In the genomic region with DNA sequence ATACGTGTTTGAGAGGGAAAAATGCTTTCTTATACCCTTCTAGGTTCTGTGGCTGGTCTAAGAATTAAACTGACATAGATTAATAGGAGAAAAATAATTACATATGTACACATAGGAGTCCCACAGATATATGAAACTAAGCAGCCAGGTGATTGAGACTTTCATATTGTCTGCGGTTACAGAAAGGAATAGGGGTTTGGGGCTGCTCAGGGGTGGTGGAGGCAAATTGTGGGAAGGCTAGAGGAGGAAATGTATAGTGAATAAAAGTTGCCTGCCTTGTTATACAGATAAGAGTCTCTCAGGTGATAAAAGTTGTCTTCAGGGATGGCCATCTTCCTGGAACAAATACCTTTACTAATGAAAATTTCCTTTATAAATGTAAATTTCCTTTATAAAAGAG, we compare ENCODE assay signal across 26 cellular contexts.
"Had no signal": no experiment of that assay in that cellular context is flagged by ENCODE, and none has a peak within 500 bp of the region (broad histone marks: within the 10 kb centered on the region; RNA-seq: fewer than 3 reads in every experiment).

No MANE protein-coding gene starts in this region.

- H3K4me1 Mint-ChIP-seq: activated B cell treated with CpG ODN at 0.5 μM for 24 hours; central memory CD8-positive, alpha-beta T cell; naive B cell; stimulated activated effector memory CD8-positive, alpha-beta T cell treated with anti-CD3 and anti-CD28 coated beads, Interleukin-12 subunit alpha, Interleukin-12 subunit beta, amount 100 ng/mL, for 72 hours had no signal

- H3K36me3 ChIP-seq: esophagus squamous epithelium, pancreas, prostate gland, sigmoid colon, thoracic aorta, upper lobe of left lung, vagina had no signal

- H3K27ac Mint-ChIP-seq: activated B cell treated with CpG ODN at 0.5 μM for 24 hours; activated naive CD8-positive, alpha-beta T cell; activated T-cell treated with anti-CD3 and anti-CD28 coated beads, Interleukin-2, amount 50 U/mL, for 72 hours; dendritic cell treated with granulocyte-macrophage colony-stimulating factor and Interleukin-4, amounts not matched to agents 40 ng/mL and 50 ng/mL, for 4 days; naive B cell; stimulated activated effector memory CD8-positive, alpha-beta T cell treated with anti-CD3 and anti-CD28 coated beads, Interleukin-12 subunit alpha, Interleukin-12 subunit beta, amount 100 ng/mL, for 72 hours; stimulated activated naive CD8-positive, alpha-beta T cell treated with anti-CD3 and anti-CD28 coated beads, Interleukin-15, Interleukin-2, amounts not matched to agents 100 ng/mL and 50 ng/mL, for 24 hours had no signal

- H3K4me3 Mint-ChIP-seq: activated B cell treated with CpG ODN at 0.5 μM for 24 hours; activated naive CD8-positive, alpha-beta T cell; activated T-cell treated with anti-CD3 and anti-CD28 coated beads, Interleukin-2, amount 50 U/mL, for 72 hours; central memory CD8-positive, alpha-beta T cell; dendritic cell treated with granulocyte-macrophage colony-stimulating factor and Interleukin-4, amounts not matched to agents 40 ng/mL and 50 ng/mL, for 4 days; naive B cell; stimulated activated effector memory CD8-positive, alpha-beta T cell treated with anti-CD3 and anti-CD28 coated beads, Interleukin-12 subunit alpha, Interleukin-12 subunit beta, amount 100 ng/mL, for 72 hours; stimulated activated naive CD8-positive, alpha-beta T cell treated with anti-CD3 and anti-CD28 coated beads, Interleukin-15, Interleukin-2, amounts not matched to agents 100 ng/mL and 50 ng/mL, for 24 hours had no signal

- H3K4me1 ChIP-seq: pancreas, prostate gland, upper lobe of left lung, vagina had no signal

- H3K9me3 ChIP-seq: esophagus squamous epithelium, pancreas, prostate gland, thoracic aorta, upper lobe of left lung, vagina had no signal

- H3K27me3 Mint-ChIP-seq: dendritic cell treated with granulocyte-macrophage colony-stimulating factor and Interleukin-4, amounts not matched to agents 40 ng/mL and 50 ng/mL, for 4 days had no signal

- H3K27me3 ChIP-seq: pancreas, sigmoid colon, upper lobe of left lung, vagina had no signal

- H3K36me3 Mint-ChIP-seq: naive B cell; stimulated activated effector memory CD8-positive, alpha-beta T cell treated with anti-CD3 and anti-CD28 coated beads, Interleukin-12 subunit alpha, Interleukin-12 subunit beta, amount 100 ng/mL, for 72 hours had no signal

- H3K9me3 Mint-ChIP-seq: activated B cell treated with CpG ODN at 0.5 μM for 24 hours; activated T-cell treated with anti-CD3 and anti-CD28 coated beads, Interleukin-2, amount 50 U/mL, for 72 hours; central memory CD8-positive, alpha-beta T cell; dendritic cell treated with granulocyte-macrophage colony-stimulating factor and Interleukin-4, amounts not matched to agents 40 ng/mL and 50 ng/mL, for 4 days; stimulated activated effector memory CD8-positive, alpha-beta T cell treated with anti-CD3 and anti-CD28 coated beads, Interleukin-12 subunit alpha, Interleukin-12 subunit beta, amount 100 ng/mL, for 72 hours; stimulated activated naive CD8-positive, alpha-beta T cell treated with anti-CD3 and anti-CD28 coated beads, Interleukin-15, Interleukin-2, amounts not matched to agents 100 ng/mL and 50 ng/mL, for 24 hours had no signal

- H3K27ac ChIP-seq: epithelial cell of prostate, esophagus squamous epithelium, pancreas, prostate gland, sigmoid colon, thoracic aorta, upper lobe of left lung, vagina had no signal

- DNase-seq: activated B cell treated with CpG ODN at 0.5 μM for 24 hours; activated naive CD4-positive, alpha-beta T cell; activated T-cell treated with anti-CD3 and anti-CD28 coated beads for 4 hours; activated T-cell treated with anti-CD3 and anti-CD28 coated beads, Interleukin-2, amount 50 U/mL, for 72 hours; anterior cingulate cortex; esophagus squamous epithelium; glutamatergic neuron; left cardiac atrium; left ventricle myocardium superior; naive B cell; nucleus accumbens; pancreas; sigmoid colon; small intestine; stimulated activated CD4-positive, alpha-beta T cell treated with anti-CD3 and anti-CD28 coated beads, Interleukin-4, amount 100 ng/mL, for 24 hours; T-helper 2 cell; upper lobe of left lung had no signal

- H3K4me3 ChIP-seq: esophagus squamous epithelium, pancreas, prostate gland, sigmoid colon, thoracic aorta, upper lobe of left lung, vagina had no signal

- ATAC-seq: activated T-cell treated with anti-CD3 and anti-CD28 coated beads, Interleukin-2, amount 50 U/mL, for 72 hours; left cardiac atrium; left ventricle myocardium superior; pancreas; stimulated activated effector memory CD8-positive, alpha-beta T cell treated with anti-CD3 and anti-CD28 coated beads, Interleukin-12 subunit alpha, Interleukin-12 subunit beta, amount 100 ng/mL, for 72 hours had no signal
